In the genomic region with DNA sequence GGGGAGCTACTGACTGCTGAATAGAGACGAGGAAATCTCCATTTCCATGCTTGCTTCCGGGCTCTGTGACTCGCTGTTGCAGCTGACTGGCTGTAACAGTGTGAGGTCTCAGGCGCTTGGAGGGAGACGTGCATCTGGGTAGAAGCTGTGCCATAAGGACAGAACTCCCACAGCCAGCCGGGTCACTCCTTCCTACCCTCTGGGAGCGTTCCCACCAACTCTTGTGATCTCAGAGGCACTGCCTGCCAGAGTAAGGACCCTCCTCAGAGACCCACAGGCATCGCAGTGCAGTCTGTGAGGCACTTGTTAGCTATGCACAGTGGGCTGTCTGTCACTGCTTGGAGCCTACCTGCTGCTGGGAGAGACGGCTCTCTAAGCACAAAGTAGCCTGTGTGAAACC, we compare ENCODE assay signal across 10 cellular contexts.
A peak's percentile ranks its signal among the peaks of the same experiment; 100 is the strongest.
DNase-seq lines count a peak whose midpoint lies in the region; ATAC-seq lines count a peak whose summit lies in the region.
"Had no signal": no experiment of that assay in that cellular context is flagged by ENCODE, and none has a peak within 500 bp of the region (broad histone marks: within the 10 kb centered on the region; RNA-seq: fewer than 3 reads in every experiment).

No MANE protein-coding gene starts in this region.

- DNase-seq in Ammon's horn (ENCODE audit: low spot score) (peak; percentile 72), anterior cingulate cortex (lab: John Stamatoyannopoulos, UW) (peak in 34 of 58 donors; percentile 1 to 64 (median 14)), medulla oblongata (ENCODE audit: extremely low spot score) (peak; percentile 58), cerebellum (ENCODE audit: low spot score) (no peak), AML-193 (lab: John Stamatoyannopoulos, UW) (no peak), NAMALWA (ENCODE audit: low spot score) (no peak)
- no peak for DNase-seq in activated CD8-positive, alpha-beta memory T cell treated with anti-CD3 and anti-CD28 coated beads for 24 hours
- DNase-seq: EL, NCI-H2107 had no signal

- ATAC-seq in HG02870 (IDR thresholded peaks at IDR 0.05; ENCODE audit: unreplicated experiment), result peak; percentile 71

Comparison
In these comparisons a context has a peak if more than half of its experiments do, and no peak if none do; other contexts are left out.
1. DNase-seq: peak in Ammon's horn (single experiment), anterior cingulate cortex (34 of 58) and medulla oblongata (single experiment); none in cerebellum (single experiment), activated CD8-positive, alpha-beta memory T cell treated with anti-CD3 and anti-CD28 coated beads for 24 hours (single experiment), AML-193 (0 of 2) and NAMALWA (single experiment).